In genomic region chr11:113632981-113633380, GRCh38 we compare ENCODE assay signal across 26 cellular contexts.
DNase-seq lines count a peak whose midpoint lies in the region; ATAC-seq and TF ChIP-seq lines count a peak whose summit lies in the region.
"Had no signal": no experiment of that assay in that cellular context is flagged by ENCODE, and none has a peak within 500 bp of the region (broad histone marks: within the 10 kb centered on the region; RNA-seq: fewer than 3 reads in every experiment).

No MANE protein-coding gene starts in this region.

- TF ChIP-seq EP300 in ovary (IDR thresholded peaks at IDR 0.05) = no peak

- no peaks in the 10 kb centered on the region for H3K36me3 ChIP-seq in WERI-Rb-1
- no peaks in the 10 kb centered on the region for H3K36me3 ChIP-seq in ovary
- H3K36me3 ChIP-seq: cardiac muscle cell, heart right ventricle, prostate gland, SJCRH30, spleen had no signal

- H3K9me3 ChIP-seq in right cardiac atrium (ENCODE audit: control insufficient read depth, low read length) (no peaks in the 10 kb centered on the region), WERI-Rb-1 (ENCODE audit: severe bottlenecking) (peaks cover 4% of the 10 kb centered on the region), ovary (no peaks in the 10 kb centered on the region)
- H3K9me3 ChIP-seq: prostate gland, SJCRH30, testis had no signal

- ATAC-seq in right cardiac atrium = peak; percentile 38 to 72
- no peak for ATAC-seq in left ventricle myocardium superior
- ATAC-seq in HG02870 (IDR thresholded peaks at IDR 0.05; ENCODE audit: unreplicated experiment) = no peak
- ATAC-seq: activated CD8-positive, alpha-beta T cell treated with anti-CD3 and anti-CD28 coated beads for 36 hours; activated naive CD4-positive, alpha-beta T cell treated with anti-CD3 and anti-CD28 coated beads, Interleukin-2, amount 50 U/mL, for 72 hours; activated T-cell treated with anti-CD3 and anti-CD28 coated beads, Interleukin-2, amount 50 U/mL, for 4 hours; esophagus mucosa; WTC11 had no signal

- no peaks in the 10 kb centered on the region for H3K27me3 ChIP-seq in right cardiac atrium (ENCODE audit: control insufficient read depth, insufficient read depth)
- no peaks in the 10 kb centered on the region for H3K27me3 ChIP-seq in WERI-Rb-1 (ENCODE audit: insufficient read depth, low read depth, severe bottlenecking)
- H3K27me3 ChIP-seq in ovary = no peaks in the 10 kb centered on the region
- H3K27me3 ChIP-seq: cardiac muscle cell, SJCRH30, testis had no signal

- H3K4me3 ChIP-seq in right cardiac atrium (ENCODE audit: low read length) (no peak overlapping the region), astrocyte of the spinal cord (ENCODE audit: low read depth, low read length) (no peak overlapping the region), WERI-Rb-1 (ENCODE audit: low read depth, low read length) (no peak overlapping the region), ovary (no peak overlapping the region)
- H3K4me3 ChIP-seq: cardiac muscle cell, heart right ventricle, prostate gland, SJCRH30, spleen, testis had no signal

- WGBS in right cardiac atrium = 37% methylated on average over 2 of the region's 2 CpGs
- 39 to 76% (median 54%) methylated on average over 2 of the region's 2 CpGs for WGBS in ovary, 3 donors

- DNase-seq in right cardiac atrium (no peak), left ventricle myocardium superior (no peak), astrocyte of the spinal cord (ENCODE audit: low read depth, low spot score) (peak; percentile 22), iris pigment epithelial cell (ENCODE audit: low read depth) (peak; percentile 20), WERI-Rb-1 (no peak), ovary (no peak)
- DNase-seq in activated CD4-positive, CD25-positive, alpha-beta regulatory T cell treated with anti-CD3 and anti-CD28 coated beads, Interleukin-2, amount 50 U/mL, for 72 hours = no peak
- DNase-seq: 8988T; activated CD8-positive, alpha-beta T cell treated with anti-CD3 and anti-CD28 coated beads for 36 hours; activated T-cell treated with anti-CD3 and anti-CD28 coated beads, Interleukin-2, amount 50 U/mL, for 4 hours; DMS153; heart right ventricle; IMR-90; NCI-H2029 treated with DMSO at 0.1 percent for 48 hours; NCI-H524 treated with DMSO at 0.1 percent for 48 hours; nephron progenitor cell; SJCRH30; spleen; T-helper 2 cell; testis had no signal

- in situ Hi-C loops in astrocyte of the spinal cord (cut with HindIII; ENCODE audit: low sequenced_read_pairs) = no loop called here

- no peak for TF ChIP-seq POLR2A in ovary (IDR thresholded peaks at IDR 0.05)

- no peaks in the 10 kb centered on the region for H3K4me1 ChIP-seq in right cardiac atrium (ENCODE audit: control insufficient read depth, insufficient read depth, low read length)
- H3K4me1 ChIP-seq in ovary (ENCODE audit: insufficient read depth) = no peaks in the 10 kb centered on the region
- H3K4me1 ChIP-seq: prostate gland, SJCRH30, spleen, testis had no signal

- TF ChIP-seq CTCF in astrocyte of the spinal cord (IDR thresholded peaks at IDR 0.05; ENCODE audit: low read depth, low read length) = no peak
- no peak for TF ChIP-seq CTCF in WERI-Rb-1 (IDR thresholded peaks at IDR 0.05; ENCODE audit: low read depth, low read length)
- no peak for TF ChIP-seq CTCF in ovary (IDR thresholded peaks at IDR 0.05)

- H3K27ac ChIP-seq in right cardiac atrium (ENCODE audit: low read length) (no peak overlapping the region), WERI-Rb-1 (no peak overlapping the region), ovary (no peak overlapping the region)
- H3K27ac ChIP-seq: cardiac muscle cell, heart right ventricle, prostate gland, SJCRH30, spleen, testis had no signal

- intact Hi-C loops in right cardiac atrium (cut with DNase I) (no loop called here), left ventricle myocardium superior (cut with micrococcal nuclease) (no loop called here), ovary (cut with DNase I) (no loop called here)

Comparison
In these comparisons a context has a peak if more than half of its experiments do, and no peak if none do; other contexts are left out.
1. ATAC-seq: peak in right cardiac atrium (2 of 2); none in left ventricle myocardium superior (single experiment) and HG02870 (single experiment).
2. DNase-seq: peak in astrocyte of the spinal cord (single experiment) and iris pigment epithelial cell (single experiment); none in right cardiac atrium (0 of 3), left ventricle myocardium superior (single experiment), WERI-Rb-1 (single experiment), ovary (0 of 5) and activated CD4-positive, CD25-positive, alpha-beta regulatory T cell treated with anti-CD3 and anti-CD28 coated beads, Interleukin-2, amount 50 U/mL, for 72 hours (single experiment).